In genomic region chr5:177472460-177473441, GRCh38 we compare ENCODE assay signal across 1 cellular context.
TF ChIP-seq lines count a peak whose summit lies in the region.

No MANE protein-coding gene starts in this region.

TF ChIP-seq in HepG2, 621 proteins besides CTCF, POLR2A, EP300 and RAD21 (continued from another document and continues in another):
- TF ChIP-seq, protein P1, sequence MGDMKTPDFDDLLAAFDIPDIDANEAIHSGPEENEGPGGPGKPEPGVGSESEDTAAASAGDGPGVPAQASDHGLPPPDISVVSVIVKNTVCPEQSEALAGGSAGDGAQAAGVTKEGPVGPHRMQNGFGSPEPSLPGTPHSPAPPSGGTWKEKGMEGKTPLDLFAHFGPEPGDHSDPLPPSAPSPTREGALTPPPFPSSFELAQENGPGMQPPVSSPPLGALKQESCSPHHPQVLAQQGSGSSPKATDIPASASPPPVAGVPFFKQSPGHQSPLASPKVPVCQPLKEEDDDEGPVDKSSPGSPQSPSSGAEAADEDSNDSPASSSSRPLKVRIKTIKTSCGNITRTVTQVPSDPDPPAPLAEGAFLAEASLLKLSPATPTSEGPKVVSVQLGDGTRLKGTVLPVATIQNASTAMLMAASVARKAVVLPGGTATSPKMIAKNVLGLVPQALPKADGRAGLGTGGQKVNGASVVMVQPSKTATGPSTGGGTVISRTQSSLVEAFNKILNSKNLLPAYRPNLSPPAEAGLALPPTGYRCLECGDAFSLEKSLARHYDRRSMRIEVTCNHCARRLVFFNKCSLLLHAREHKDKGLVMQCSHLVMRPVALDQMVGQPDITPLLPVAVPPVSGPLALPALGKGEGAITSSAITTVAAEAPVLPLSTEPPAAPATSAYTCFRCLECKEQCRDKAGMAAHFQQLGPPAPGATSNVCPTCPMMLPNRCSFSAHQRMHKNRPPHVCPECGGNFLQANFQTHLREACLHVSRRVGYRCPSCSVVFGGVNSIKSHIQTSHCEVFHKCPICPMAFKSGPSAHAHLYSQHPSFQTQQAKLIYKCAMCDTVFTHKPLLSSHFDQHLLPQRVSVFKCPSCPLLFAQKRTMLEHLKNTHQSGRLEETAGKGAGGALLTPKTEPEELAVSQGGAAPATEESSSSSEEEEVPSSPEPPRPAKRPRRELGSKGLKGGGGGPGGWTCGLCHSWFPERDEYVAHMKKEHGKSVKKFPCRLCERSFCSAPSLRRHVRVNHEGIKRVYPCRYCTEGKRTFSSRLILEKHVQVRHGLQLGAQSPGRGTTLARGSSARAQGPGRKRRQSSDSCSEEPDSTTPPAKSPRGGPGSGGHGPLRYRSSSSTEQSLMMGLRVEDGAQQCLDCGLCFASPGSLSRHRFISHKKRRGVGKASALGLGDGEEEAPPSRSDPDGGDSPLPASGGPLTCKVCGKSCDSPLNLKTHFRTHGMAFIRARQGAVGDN (CRISPR knock-in tag; IDR thresholded peaks at IDR 0.05), result peak; percentile 64
- TF ChIP-seq, protein P2, sequence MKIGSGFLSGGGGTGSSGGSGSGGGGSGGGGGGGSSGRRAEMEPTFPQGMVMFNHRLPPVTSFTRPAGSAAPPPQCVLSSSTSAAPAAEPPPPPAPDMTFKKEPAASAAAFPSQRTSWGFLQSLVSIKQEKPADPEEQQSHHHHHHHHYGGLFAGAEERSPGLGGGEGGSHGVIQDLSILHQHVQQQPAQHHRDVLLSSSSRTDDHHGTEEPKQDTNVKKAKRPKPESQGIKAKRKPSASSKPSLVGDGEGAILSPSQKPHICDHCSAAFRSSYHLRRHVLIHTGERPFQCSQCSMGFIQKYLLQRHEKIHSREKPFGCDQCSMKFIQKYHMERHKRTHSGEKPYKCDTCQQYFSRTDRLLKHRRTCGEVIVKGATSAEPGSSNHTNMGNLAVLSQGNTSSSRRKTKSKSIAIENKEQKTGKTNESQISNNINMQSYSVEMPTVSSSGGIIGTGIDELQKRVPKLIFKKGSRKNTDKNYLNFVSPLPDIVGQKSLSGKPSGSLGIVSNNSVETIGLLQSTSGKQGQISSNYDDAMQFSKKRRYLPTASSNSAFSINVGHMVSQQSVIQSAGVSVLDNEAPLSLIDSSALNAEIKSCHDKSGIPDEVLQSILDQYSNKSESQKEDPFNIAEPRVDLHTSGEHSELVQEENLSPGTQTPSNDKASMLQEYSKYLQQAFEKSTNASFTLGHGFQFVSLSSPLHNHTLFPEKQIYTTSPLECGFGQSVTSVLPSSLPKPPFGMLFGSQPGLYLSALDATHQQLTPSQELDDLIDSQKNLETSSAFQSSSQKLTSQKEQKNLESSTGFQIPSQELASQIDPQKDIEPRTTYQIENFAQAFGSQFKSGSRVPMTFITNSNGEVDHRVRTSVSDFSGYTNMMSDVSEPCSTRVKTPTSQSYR (CRISPR knock-in tag; IDR thresholded peaks at IDR 0.05; ENCODE audit: borderline replicate concordance), result peak; percentile 61; the same call in 1 of the 2 replicates
- TF ChIP-seq SIX1 (CRISPR knock-in tag; IDR thresholded peaks at IDR 0.05; ENCODE audit: borderline replicate concordance) (no peak), ATF7 (IDR thresholded peaks at IDR 0.05) (no peak), ATF7 (CRISPR knock-in tag; IDR thresholded peaks at IDR 0.05) (no peak), CCDC6 (CRISPR knock-in tag; IDR thresholded peaks at IDR 0.05) (0 out of 2 replicates have a peak, but pooled peaks have one; percentile 38), DMAP1 (CRISPR knock-in tag; IDR thresholded peaks at IDR 0.05) (peak; percentile 11; the same call in 1 of the 2 replicates), SAFB2 (CRISPR knock-in tag; IDR thresholded peaks at IDR 0.05; ENCODE audit: borderline replicate concordance, low read depth) (0 out of 2 replicates have a peak, but pooled peaks have one; percentile 18), PRPF4 (IDR thresholded peaks at IDR 0.05; ENCODE audit: low read depth, low read length, poor library complexity, severe bottlenecking) (no peak), SP1 (IDR thresholded peaks at IDR 0.05) (no peak), SP1 (CRISPR knock-in tag; IDR thresholded peaks at IDR 0.05) (0 out of 2 replicates have a peak, but pooled peaks have one; percentile 17), ZBTB8A (CRISPR knock-in tag; IDR thresholded peaks at IDR 0.05; ENCODE audit: borderline replicate concordance, low read depth) (no peak), ZNF331 (CRISPR knock-in tag; IDR thresholded peaks at IDR 0.05) (peak; percentile 19; the same call in 1 of the 2 replicates), BCL3 (CRISPR knock-in tag; IDR thresholded peaks at IDR 0.05) (0 out of 2 replicates have a peak, but pooled peaks have one; percentile 68), LCORL (IDR thresholded peaks at IDR 0.05) (no peak), LCORL (CRISPR knock-in tag; IDR thresholded peaks at IDR 0.05) (0 out of 2 replicates have a peak, but pooled peaks have one; percentile 23), THAP11 (CRISPR knock-in tag; IDR thresholded peaks at IDR 0.05) (0 out of 2 replicates have a peak, but pooled peaks have one; percentile 17), RBFOX2 (IDR thresholded peaks at IDR 0.05; ENCODE audit: low read depth, low read length) (peak; percentile 64), POGK (CRISPR knock-in tag; conservative IDR thresholded peaks at IDR 0.05) (peak; percentile 49; the same call in 1 of the 2 replicates), SPEN (CRISPR knock-in tag; IDR thresholded peaks at IDR 0.05; ENCODE audit: low read depth) (no peak), ZNF850 (CRISPR knock-in tag; conservative IDR thresholded peaks at IDR 0.05) (no peak), ZNF143 (CRISPR knock-in tag; IDR thresholded peaks at IDR 0.05) (no peak), ZSCAN25 (CRISPR knock-in tag; IDR thresholded peaks at IDR 0.05) (0 out of 2 replicates have a peak, but pooled peaks have one; percentile 35), HOXA3 (CRISPR knock-in tag; IDR thresholded peaks at IDR 0.05) (no peak), TBX2 (CRISPR knock-in tag; IDR thresholded peaks at IDR 0.05; ENCODE audit: borderline replicate concordance) (no peak), CREB3 (CRISPR knock-in tag; IDR thresholded peaks at IDR 0.05) (no peak), NFIC (IDR thresholded peaks at IDR 0.05; ENCODE audit: low read length) (no peak), HNRNPLL (IDR thresholded peaks at IDR 0.05; ENCODE audit: low read depth, low read length, poor library complexity, severe bottlenecking) (peak; percentile 67), SP2 (CRISPR knock-in tag; IDR thresholded peaks at IDR 0.05) (no peak), ZNF644 (CRISPR knock-in tag; IDR thresholded peaks at IDR 0.05; ENCODE audit: low read depth) (no peak), ZC3H13 (CRISPR knock-in tag; IDR thresholded peaks at IDR 0.05) (peak; percentile 39; the same call in 1 of the 2 replicates), ARNT (IDR thresholded peaks at IDR 0.05) (no peak), POLR2G (IDR thresholded peaks at IDR 0.05; ENCODE audit: low read depth, low read length) (peak; percentile 26; the same call in 1 of the 2 replicates), ZZZ3 (CRISPR knock-in tag; IDR thresholded peaks at IDR 0.05; ENCODE audit: borderline replicate concordance) (no peak), NR2C2 (CRISPR knock-in tag; IDR thresholded peaks at IDR 0.05; ENCODE audit: borderline replicate concordance) (0 out of 2 replicates have a peak, but pooled peaks have one; percentile 15), GATA4 (IDR thresholded peaks at IDR 0.05; ENCODE audit: borderline replicate concordance, low read depth) (no peak), RARG (CRISPR knock-in tag; IDR thresholded peaks at IDR 0.05; ENCODE audit: low read depth) (no peak), NBN (conservative IDR thresholded peaks at IDR 0.05) (no peak), AGO1 (IDR thresholded peaks at IDR 0.05; ENCODE audit: low read depth, low read length, poor library complexity, severe bottlenecking) (peak; percentile 49), ZNF512 (CRISPR knock-in tag; IDR thresholded peaks at IDR 0.05) (no peak), GATAD1 (CRISPR knock-in tag; IDR thresholded peaks at IDR 0.05) (no peak), ZFY (CRISPR knock-in tag; IDR thresholded peaks at IDR 0.05) (peak; percentile 44; the same call in 1 of the 2 replicates), MAX (IDR thresholded peaks at IDR 0.05) (peak; percentile 67), ARNT2 (CRISPR knock-in tag; IDR thresholded peaks at IDR 0.05; ENCODE audit: low read depth) (0 out of 2 replicates have a peak, but pooled peaks have one; percentile 46), ARNTL (CRISPR knock-in tag; IDR thresholded peaks at IDR 0.05) (no peak), KDM5B (CRISPR knock-in tag; IDR thresholded peaks at IDR 0.05; ENCODE audit: borderline replicate concordance) (peak; percentile 25; the same call in 1 of the 2 replicates)
- TF ChIP-seq, protein P3, sequence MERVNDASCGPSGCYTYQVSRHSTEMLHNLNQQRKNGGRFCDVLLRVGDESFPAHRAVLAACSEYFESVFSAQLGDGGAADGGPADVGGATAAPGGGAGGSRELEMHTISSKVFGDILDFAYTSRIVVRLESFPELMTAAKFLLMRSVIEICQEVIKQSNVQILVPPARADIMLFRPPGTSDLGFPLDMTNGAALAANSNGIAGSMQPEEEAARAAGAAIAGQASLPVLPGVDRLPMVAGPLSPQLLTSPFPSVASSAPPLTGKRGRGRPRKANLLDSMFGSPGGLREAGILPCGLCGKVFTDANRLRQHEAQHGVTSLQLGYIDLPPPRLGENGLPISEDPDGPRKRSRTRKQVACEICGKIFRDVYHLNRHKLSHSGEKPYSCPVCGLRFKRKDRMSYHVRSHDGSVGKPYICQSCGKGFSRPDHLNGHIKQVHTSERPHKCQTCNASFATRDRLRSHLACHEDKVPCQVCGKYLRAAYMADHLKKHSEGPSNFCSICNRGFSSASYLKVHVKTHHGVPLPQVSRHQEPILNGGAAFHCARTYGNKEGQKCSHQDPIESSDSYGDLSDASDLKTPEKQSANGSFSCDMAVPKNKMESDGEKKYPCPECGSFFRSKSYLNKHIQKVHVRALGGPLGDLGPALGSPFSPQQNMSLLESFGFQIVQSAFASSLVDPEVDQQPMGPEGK (CRISPR knock-in tag; IDR thresholded peaks at IDR 0.05), result peak; percentile 92
- TF ChIP-seq, protein P4, sequence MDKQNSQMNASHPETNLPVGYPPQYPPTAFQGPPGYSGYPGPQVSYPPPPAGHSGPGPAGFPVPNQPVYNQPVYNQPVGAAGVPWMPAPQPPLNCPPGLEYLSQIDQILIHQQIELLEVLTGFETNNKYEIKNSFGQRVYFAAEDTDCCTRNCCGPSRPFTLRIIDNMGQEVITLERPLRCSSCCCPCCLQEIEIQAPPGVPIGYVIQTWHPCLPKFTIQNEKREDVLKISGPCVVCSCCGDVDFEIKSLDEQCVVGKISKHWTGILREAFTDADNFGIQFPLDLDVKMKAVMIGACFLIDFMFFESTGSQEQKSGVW (CRISPR knock-in tag; IDR thresholded peaks at IDR 0.05; ENCODE audit: borderline replicate concordance), result no peak
- TF ChIP-seq, protein P5, sequence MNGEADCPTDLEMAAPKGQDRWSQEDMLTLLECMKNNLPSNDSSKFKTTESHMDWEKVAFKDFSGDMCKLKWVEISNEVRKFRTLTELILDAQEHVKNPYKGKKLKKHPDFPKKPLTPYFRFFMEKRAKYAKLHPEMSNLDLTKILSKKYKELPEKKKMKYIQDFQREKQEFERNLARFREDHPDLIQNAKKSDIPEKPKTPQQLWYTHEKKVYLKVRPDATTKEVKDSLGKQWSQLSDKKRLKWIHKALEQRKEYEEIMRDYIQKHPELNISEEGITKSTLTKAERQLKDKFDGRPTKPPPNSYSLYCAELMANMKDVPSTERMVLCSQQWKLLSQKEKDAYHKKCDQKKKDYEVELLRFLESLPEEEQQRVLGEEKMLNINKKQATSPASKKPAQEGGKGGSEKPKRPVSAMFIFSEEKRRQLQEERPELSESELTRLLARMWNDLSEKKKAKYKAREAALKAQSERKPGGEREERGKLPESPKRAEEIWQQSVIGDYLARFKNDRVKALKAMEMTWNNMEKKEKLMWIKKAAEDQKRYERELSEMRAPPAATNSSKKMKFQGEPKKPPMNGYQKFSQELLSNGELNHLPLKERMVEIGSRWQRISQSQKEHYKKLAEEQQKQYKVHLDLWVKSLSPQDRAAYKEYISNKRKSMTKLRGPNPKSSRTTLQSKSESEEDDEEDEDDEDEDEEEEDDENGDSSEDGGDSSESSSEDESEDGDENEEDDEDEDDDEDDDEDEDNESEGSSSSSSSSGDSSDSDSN (CRISPR knock-in tag; IDR thresholded peaks at IDR 0.05), result peak; percentile 36; the same call in 1 of the 2 replicates
